In the genomic region with DNA sequence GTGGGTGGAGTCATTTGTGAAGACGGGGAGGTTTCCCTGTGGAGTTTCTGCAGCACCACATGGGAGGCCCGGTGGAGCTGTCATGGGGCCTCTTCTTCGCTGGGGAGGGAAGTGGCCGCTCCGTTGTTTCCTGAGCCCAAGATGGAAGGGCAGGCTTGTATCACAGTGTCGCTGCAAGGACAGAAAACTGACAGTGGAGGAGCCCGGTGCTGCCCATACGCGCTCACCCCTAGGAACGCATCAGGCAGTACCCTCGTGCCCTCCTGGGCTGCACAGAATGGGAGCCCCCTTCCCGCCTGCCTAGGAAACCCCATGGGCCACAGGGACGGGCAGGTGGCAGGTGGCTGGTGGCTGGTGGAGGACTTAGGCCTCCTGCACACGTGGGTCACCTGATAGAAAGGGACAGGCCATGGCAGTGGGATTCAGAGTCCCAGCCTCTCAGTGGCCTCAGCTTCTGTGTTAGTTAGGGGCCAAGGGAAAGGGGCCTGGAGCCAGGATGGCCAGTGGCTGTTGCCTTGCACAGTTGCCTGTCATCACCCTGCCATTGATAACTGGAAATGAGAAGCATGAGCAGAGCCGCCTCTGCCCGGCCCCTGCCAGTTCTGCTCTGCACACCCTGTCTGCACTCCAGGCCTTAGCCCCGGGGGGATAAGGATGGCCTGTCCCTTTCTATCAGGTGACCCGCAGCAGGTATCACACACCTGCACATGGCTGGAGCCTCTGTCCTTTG, we compare ENCODE assay signal across 24 cellular contexts. TPM values are rescaled to one million over a fixed set of nuclear protein-coding genes. Genes with fewer than 3 reads are reported as not detected.
DNase-seq lines count a peak whose midpoint lies in the region; ATAC-seq and TF ChIP-seq lines count a peak whose summit lies in the region.
"Had no signal": no experiment of that assay in that cellular context is flagged by ENCODE, and none has a peak within 500 bp of the region (broad histone marks: within the 10 kb centered on the region; RNA-seq: fewer than 3 reads in every experiment).

No MANE protein-coding gene starts in this region.

- intact Hi-C loops in stomach (cut with DNase I; ENCODE audit: low total_unique reads): no loop called here

- H3K4me3 ChIP-seq in mesendoderm (ENCODE audit: low read length) (no peak overlapping the region), stomach (peak overlapping the region in 1 of 4 donors; percentile 8)
- H3K4me3 ChIP-seq: body of pancreas had no signal

- no peak for ATAC-seq in T-helper 17 cell
- ATAC-seq in GM18909 (IDR thresholded peaks at IDR 0.05; ENCODE audit: poor library complexity, unreplicated experiment): no peak
- ATAC-seq: activated CD4-positive, alpha-beta T cell treated with anti-CD3 and anti-CD28 coated beads for 36 hours; activated naive CD4-positive, alpha-beta T cell treated with anti-CD3 and anti-CD28 coated beads, Interleukin-2, amount 50 U/mL, for 72 hours; body of pancreas had no signal

- H4K8ac ChIP-seq in mesendoderm (ENCODE audit: low read depth, low read length): no peak overlapping the region

- H3K9me3 ChIP-seq in T-helper 17 cell (ENCODE audit: control insufficient read depth, low read length, poor library complexity, severe bottlenecking) (no peaks in the 10 kb centered on the region), stomach (no peaks in the 10 kb centered on the region)
- H3K9me3 ChIP-seq: body of pancreas had no signal

- no peak overlapping the region for H2AK5ac ChIP-seq in mesendoderm (ENCODE audit: low read length)

- DNase-seq in T-helper 17 cell (no peak), glutamatergic neuron (no peak), mesendoderm (no peak), stomach (no peak), AG20443 (ENCODE audit: low spot score) (no peak), SHP77 (lab: John Stamatoyannopoulos, UW) (no peak)
- no peak for DNase-seq in activated naive CD8-positive, alpha-beta T cell treated with anti-CD3 and anti-CD28 coated beads for 36 hours
- DNase-seq: activated CD4-positive, alpha-beta T cell treated with anti-CD3 and anti-CD28 coated beads for 36 hours; body of pancreas; CD4-positive, alpha-beta T cell; cortex of kidney; DMS153; hippocampal formation; islet precursor cell; KBM-7; NCI-H1694; NCI-H2171 treated with DMSO at 0.1 percent for 48 hours; NCI-H526; nephron progenitor cell; RPMI8226; stimulated activated CD4-positive, alpha-beta T cell treated with anti-CD3 and anti-CD28 coated beads, Interleukin-12 subunit alpha, Interleukin-12 subunit beta, amount 100 ng/mL, for 4 hours had no signal

- H3K27me3 ChIP-seq in mesendoderm (ENCODE audit: insufficient read depth, low read length, poor library complexity): no peaks in the 10 kb centered on the region
- peaks cover 0 to 26% (median 5%) of the 10 kb centered on the region in 3 donors for H3K27me3 ChIP-seq in stomach
- H3K27me3 ChIP-seq: body of pancreas had no signal

- no peak overlapping the region for H2BK120ac ChIP-seq in mesendoderm (ENCODE audit: low read depth, low read length)

- H3K9ac ChIP-seq in mesendoderm (ENCODE audit: low read length): no peak overlapping the region

- TF ChIP-seq CTCF in glutamatergic neuron (IDR thresholded peaks at IDR 0.05; ENCODE audit: partially characterized antibody, unreplicated experiment): no peak
- no peak for TF ChIP-seq CTCF in stomach (IDR thresholded peaks at IDR 0.05)

- H3K4me1 ChIP-seq in mesendoderm (ENCODE audit: control insufficient read depth, low read depth, low read length) (peaks cover 6% of the 10 kb centered on the region), stomach (peaks cover 15 to 81% (median 49%) of the 10 kb centered on the region in 4 donors)

- peaks cover 57% of the 10 kb centered on the region for H3K27me3 Mint-ChIP-seq in T-helper 17 cell
- peaks cover 9% of the 10 kb centered on the region for H3K27me3 Mint-ChIP-seq in glutamatergic neuron (ENCODE audit: unreplicated experiment)
- peaks cover 69% of the 10 kb centered on the region for H3K27me3 Mint-ChIP-seq in activated naive CD8-positive, alpha-beta T cell treated with anti-CD3 and anti-CD28 coated beads for 36 hours

- no peaks in the 10 kb centered on the region for H3K36me3 Mint-ChIP-seq in T-helper 17 cell (ENCODE audit: low read depth)
- no peaks in the 10 kb centered on the region for H3K36me3 Mint-ChIP-seq in glutamatergic neuron (ENCODE audit: unreplicated experiment)
- no peaks in the 10 kb centered on the region for H3K36me3 Mint-ChIP-seq in activated naive CD8-positive, alpha-beta T cell treated with anti-CD3 and anti-CD28 coated beads for 36 hours
- H3K36me3 Mint-ChIP-seq: activated naive CD4-positive, alpha-beta T cell treated with anti-CD3 and anti-CD28 coated beads, Interleukin-2, amount 50 U/mL, for 72 hours; memory B cell had no signal

- H3K4me1 Mint-ChIP-seq in T-helper 17 cell: peaks cover 1% of the 10 kb centered on the region
- peaks cover 13% of the 10 kb centered on the region for H3K4me1 Mint-ChIP-seq in glutamatergic neuron (ENCODE audit: low read depth, unreplicated experiment)
- H3K4me1 Mint-ChIP-seq in activated naive CD8-positive, alpha-beta T cell treated with anti-CD3 and anti-CD28 coated beads for 36 hours: peaks cover 2% of the 10 kb centered on the region
- H3K4me1 Mint-ChIP-seq: memory B cell had no signal

- no peak overlapping the region for H3K4me2 ChIP-seq in mesendoderm (ENCODE audit: low read length)

- H3K4me3 Mint-ChIP-seq in T-helper 17 cell: peak overlapping the region; percentile 41
- H3K4me3 Mint-ChIP-seq in glutamatergic neuron (ENCODE audit: unreplicated experiment): peak overlapping the region; percentile 56
- no peak overlapping the region for H3K4me3 Mint-ChIP-seq in activated naive CD8-positive, alpha-beta T cell treated with anti-CD3 and anti-CD28 coated beads for 36 hours
- H3K4me3 Mint-ChIP-seq: activated CD4-positive, alpha-beta T cell treated with anti-CD3 and anti-CD28 coated beads for 36 hours; CD4-positive, alpha-beta T cell; memory B cell; nephron progenitor cell had no signal

- H2BK5ac ChIP-seq in mesendoderm (ENCODE audit: low read length): no peak overlapping the region

- no peak overlapping the region for H2BK15ac ChIP-seq in mesendoderm (replicated peaks; ENCODE audit: low read depth)

- H3K27ac ChIP-seq in mesendoderm (ENCODE audit: low read depth, low read length): no peak overlapping the region
- peak overlapping the region in 4 of 5 donors; percentile 14 to 74 (median 48) for H3K27ac ChIP-seq in stomach
- H3K27ac ChIP-seq: body of pancreas had no signal

- H3K79me2 ChIP-seq in mesendoderm (ENCODE audit: control insufficient read depth, insufficient read depth, low read length): no peaks in the 10 kb centered on the region

- H3K36me3 ChIP-seq in mesendoderm (ENCODE audit: control insufficient read depth, insufficient read depth, low read length) (peaks cover 1% of the 10 kb centered on the region), stomach (peaks cover 0 to 33% (median 9%) of the 10 kb centered on the region in 4 donors)

- H3K9me3 Mint-ChIP-seq in glutamatergic neuron (ENCODE audit: unreplicated experiment): peaks cover 3% of the 10 kb centered on the region
- no peaks in the 10 kb centered on the region for H3K9me3 Mint-ChIP-seq in activated naive CD8-positive, alpha-beta T cell treated with anti-CD3 and anti-CD28 coated beads for 36 hours
- H3K9me3 Mint-ChIP-seq: activated naive CD4-positive, alpha-beta T cell treated with anti-CD3 and anti-CD28 coated beads, Interleukin-2, amount 50 U/mL, for 72 hours; CD4-positive, alpha-beta T cell; memory B cell; nephron progenitor cell had no signal

- no peak for TF ChIP-seq EP300 in stomach (IDR thresholded peaks at IDR 0.05)

- H3K56ac ChIP-seq in mesendoderm (ENCODE audit: low read length): no peak overlapping the region

- H3K18ac ChIP-seq in mesendoderm (ENCODE audit: low read length): no peak overlapping the region

- WGBS in mesendoderm (ENCODE audit: extremely low coverage, insufficient coverage, low lambda C conversion rate): no CpG with 5 or more reads among the region's 18 CpGs
- 73 to 86% (median 82%) methylated on average over 15 to 18 of the region's 18 CpGs for WGBS in stomach, 5 donors

- H3K4ac ChIP-seq in mesendoderm (ENCODE audit: low read depth, low read length): no peak overlapping the region

- peaks cover 18% of the 10 kb centered on the region for H3K79me1 ChIP-seq in mesendoderm (ENCODE audit: low read length)

- H3K27ac Mint-ChIP-seq in T-helper 17 cell (no peak overlapping the region), glutamatergic neuron (ENCODE audit: unreplicated experiment) (peak overlapping the region; percentile 70)
- no peak overlapping the region for H3K27ac Mint-ChIP-seq in activated naive CD8-positive, alpha-beta T cell treated with anti-CD3 and anti-CD28 coated beads for 36 hours
- H3K27ac Mint-ChIP-seq: activated CD4-positive, alpha-beta T cell treated with anti-CD3 and anti-CD28 coated beads for 36 hours; activated naive CD4-positive, alpha-beta T cell treated with anti-CD3 and anti-CD28 coated beads, Interleukin-2, amount 50 U/mL, for 72 hours; CD4-positive, alpha-beta T cell; memory B cell had no signal

- TF ChIP-seq POLR2A in stomach (IDR thresholded peaks at IDR 0.05): no peak

- peak overlapping the region; percentile 83 for H3K23ac ChIP-seq in mesendoderm (ENCODE audit: low read length)

- H4K5ac ChIP-seq in mesendoderm (ENCODE audit: low read length): no peak overlapping the region

RNA-seq across cellular contexts. Expression of gene COL4A2, which starts 7.6 kb away (rescaled TPM):
- total RNA-seq in T-helper 17 cell (1 to 10 TPM in 1 of 2 donors, under 1 TPM in 1; 0.07 to 1.9 TPM), glutamatergic neuron (ENCODE audit: unreplicated experiment) (60.9 TPM), stomach (100 to 1,000 TPM; 134 to 531 (median 366) TPM)
- 32.1 TPM for polyA plus RNA-seq in mesendoderm (2013, experiment 1 of 2)
- polyA plus RNA-seq in mesendoderm (2013, experiment 2 of 2): 31.1 TPM
- polyA plus RNA-seq in stomach: 10 to 100 TPM; 24.0 to 96.6 (median 38.4) TPM
- total RNA-seq in activated naive CD8-positive, alpha-beta T cell treated with anti-CD3 and anti-CD28 coated beads for 36 hours: not detected
- total RNA-seq: activated CD4-positive, alpha-beta T cell treated with anti-CD3 and anti-CD28 coated beads for 36 hours; CD4-positive, alpha-beta T cell had no signal

RNA-seq across cellular contexts. Expression of gene COL4A1, which starts 7.7 kb away (rescaled TPM):
- under 1 TPM in 1 of 2 donors, not detected in 1; 0.37 TPM for total RNA-seq in T-helper 17 cell
- total RNA-seq in glutamatergic neuron (ENCODE audit: unreplicated experiment): 14.6 TPM
- polyA plus RNA-seq in mesendoderm (2013, experiment 1 of 2): 28.0 TPM
- 29.2 TPM for polyA plus RNA-seq in mesendoderm (2013, experiment 2 of 2)
- 100 to 1,000 TPM; 132 to 798 (median 175) TPM for total RNA-seq in stomach
- polyA plus RNA-seq in stomach: 10 to 100 TPM; 18.8 to 59.0 (median 30.6) TPM
- not detected for total RNA-seq in activated naive CD8-positive, alpha-beta T cell treated with anti-CD3 and anti-CD28 coated beads for 36 hours

Comparison
In these comparisons a context has a peak if more than half of its experiments do, and no peak if none do; other contexts are left out.
1. RNA of gene COL4A2, which starts 7.6 kb away (total RNA-seq): 134 to 531 TPM in stomach and 60.9 TPM in glutamatergic neuron (single experiment); 0.07 to 1.9 TPM in T-helper 17 cell and not detected in activated naive CD8-positive, alpha-beta T cell treated with anti-CD3 and anti-CD28 coated beads for 36 hours; every median in the first group is over 10 times any median in the second.
2. RNA of gene COL4A1, which starts 7.7 kb away (total RNA-seq): 132 to 798 TPM in stomach and 14.6 TPM in glutamatergic neuron (single experiment); 0.37 TPM in T-helper 17 cell and not detected in activated naive CD8-positive, alpha-beta T cell treated with anti-CD3 and anti-CD28 coated beads for 36 hours; every median in the first group is over 10 times any median in the second.